38 cellular contexts compared by ENCODE assay signal in the genomic region with DNA sequence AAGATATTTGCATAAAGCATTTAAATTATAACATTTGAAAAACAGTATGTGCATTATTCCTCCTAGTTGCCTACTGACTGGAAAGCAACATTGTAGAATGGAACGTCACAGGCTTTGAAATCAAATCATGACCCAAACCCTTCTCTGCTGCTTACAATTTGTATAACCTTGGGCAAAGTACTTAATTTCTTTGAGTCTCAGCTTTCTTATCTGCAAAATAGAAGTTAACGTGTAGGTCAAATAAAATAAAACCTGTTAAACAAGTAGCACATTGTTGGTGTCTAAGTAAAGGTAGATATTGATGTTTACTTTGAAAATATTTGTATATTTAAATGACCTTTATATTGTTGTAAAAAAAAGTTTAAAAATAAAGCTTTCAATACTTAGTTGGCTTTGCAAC. TPM values are rescaled to one million over a fixed set of nuclear protein-coding genes. Genes with fewer than 3 reads are reported as not detected.
"Had no signal": no experiment of that assay in that cellular context is flagged by ENCODE, and none has a peak within 500 bp of the region (broad histone marks: within the 10 kb centered on the region; RNA-seq: fewer than 3 reads in every experiment).

No MANE protein-coding gene starts in this region.

- H3K9me3 Mint-ChIP-seq: activated CD4-positive, alpha-beta T cell treated with anti-CD3 and anti-CD28 coated beads, Interleukin-2, amount 10 ng/mL, durations not matched to agents 24 days and 14 days had no signal

- DNase-seq: activated B cell treated with CpG ODN at 0.5 μM for 24 hours; activated CD4-positive, alpha-beta memory T cell treated with anti-CD3 and anti-CD28 coated beads for 36 hours; activated CD4-positive, alpha-beta T cell treated with anti-CD3 and anti-CD28 coated beads for 4 hours; activated CD4-positive, alpha-beta T cell treated with anti-CD3 and anti-CD28 coated beads, Interleukin-2, amount 10 ng/mL, durations not matched to agents 24 days and 14 days; activated CD4-positive, alpha-beta T cell treated with anti-CD3 and anti-CD28 coated beads, Interleukin-2, amount 50 U/mL, for 1 hour; activated CD4-positive, alpha-beta T cell treated with anti-CD3 and anti-CD28 coated beads, Interleukin-2, amount 50 U/mL, for 4 hours; activated CD4-positive, CD25-positive, alpha-beta regulatory T cell treated with anti-CD3 and anti-CD28 coated beads, Interleukin-2, amount 50 U/mL, for 72 hours; activated CD8-positive, alpha-beta memory T cell treated with anti-CD3 and anti-CD28 coated beads, Interleukin-2, amount 50 U/mL, for 4 hours; activated CD8-positive, alpha-beta T cell treated with anti-CD3 and anti-CD28 coated beads for 36 hours; activated effector memory CD4-positive, alpha-beta T cell treated with anti-CD3 and anti-CD28 coated beads, Interleukin-2, amount 50 U/mL, for 16 hours; activated gamma-delta T cell treated with Interleukin-2 at 50 U/mL for 16 hours; activated naive CD4-positive, alpha-beta T cell; activated naive CD4-positive, alpha-beta T cell treated with anti-CD3 and anti-CD28 coated beads for 36 hours; activated naive CD4-positive, alpha-beta T cell treated with anti-CD3 and anti-CD28 coated beads, Interleukin-2, amount 50 U/mL, for 16 hours; activated naive CD8-positive, alpha-beta T cell treated with anti-CD3 and anti-CD28 coated beads for 36 hours; activated T-cell treated with anti-CD3 and anti-CD28 coated beads for 4 hours; activated T-cell treated with anti-CD3 and anti-CD28 coated beads, Interleukin-2, amount 50 U/mL, for 1 hour; activated T-cell treated with anti-CD3 and anti-CD28 coated beads, Interleukin-2, amount 50 U/mL, for 4 hours; activated T-cell treated with anti-CD3 and anti-CD28 coated beads, Interleukin-2, amount 50 U/mL, for 72 hours; adrenal gland; amniotic stem cell; aorta; body of pancreas; brain microvascular endothelial cell; central memory CD4-positive, alpha-beta T cell; T-cell; T-helper 17 cell had no signal

- H3K9me3 ChIP-seq: adrenal gland, body of pancreas, breast epithelium had no signal

- H3K27me3 Mint-ChIP-seq: activated B cell treated with CpG ODN at 0.5 μM for 24 hours; activated CD4-positive, alpha-beta memory T cell treated with anti-CD3 and anti-CD28 coated beads for 36 hours; activated CD4-positive, alpha-beta T cell treated with anti-CD3 and anti-CD28 coated beads, Interleukin-2, amount 10 ng/mL, durations not matched to agents 24 days and 14 days; activated CD8-positive, alpha-beta T cell treated with anti-CD3 and anti-CD28 coated beads for 36 hours; activated naive CD8-positive, alpha-beta T cell treated with anti-CD3 and anti-CD28 coated beads for 36 hours; activated T-helper 17 cell treated with anti-CD3 and anti-CD28 coated beads, Interleukin-2, amount 50 U/mL, for 72 hours; T-cell; T-helper 17 cell had no signal

- H3K27ac ChIP-seq: adrenal gland, body of pancreas, brain microvascular endothelial cell, breast epithelium, VCaP had no signal

- H3K27ac Mint-ChIP-seq: activated B cell treated with CpG ODN at 0.5 μM for 24 hours; activated CD4-positive, alpha-beta memory T cell treated with anti-CD3 and anti-CD28 coated beads for 36 hours; activated CD4-positive, alpha-beta T cell treated with anti-CD3 and anti-CD28 coated beads, Interleukin-2, amount 10 ng/mL, durations not matched to agents 24 days and 14 days; activated CD8-positive, alpha-beta T cell treated with anti-CD3 and anti-CD28 coated beads for 36 hours; activated naive CD4-positive, alpha-beta T cell treated with anti-CD3 and anti-CD28 coated beads for 36 hours; activated naive CD4-positive, alpha-beta T cell treated with anti-CD3 and anti-CD28 coated beads, Interleukin-2, amount 50 U/mL, for 72 hours; activated naive CD8-positive, alpha-beta T cell treated with anti-CD3 and anti-CD28 coated beads for 36 hours; activated T-cell treated with anti-CD3 and anti-CD28 coated beads, Interleukin-2, amount 50 U/mL, for 72 hours; activated T-helper 1 cell treated with anti-CD3 and anti-CD28 coated beads, Interleukin-12 subunit alpha, Interleukin-12 subunit beta, Interleukin-2, Interleukin-4 antibody, amounts not matched to agents 30 ng/mL and 10 ng/mL and 1 ng/mL, durations not matched to agents 14 hours and 24 hours and 36 hours; activated T-helper 17 cell treated with anti-CD3 and anti-CD28 coated beads, Interleukin-2, amount 50 U/mL, for 72 hours; T-cell; T-helper 17 cell had no signal

- H3K4me1 Mint-ChIP-seq: activated B cell treated with CpG ODN at 0.5 μM for 24 hours; activated CD4-positive, alpha-beta T cell treated with anti-CD3 and anti-CD28 coated beads, Interleukin-2, amount 10 ng/mL, durations not matched to agents 24 days and 14 days; activated naive CD8-positive, alpha-beta T cell treated with anti-CD3 and anti-CD28 coated beads for 36 hours; activated T-helper 17 cell treated with anti-CD3 and anti-CD28 coated beads, Interleukin-2, amount 50 U/mL, for 72 hours; T-cell; T-helper 17 cell had no signal

- H3K36me3 Mint-ChIP-seq: activated CD4-positive, alpha-beta memory T cell treated with anti-CD3 and anti-CD28 coated beads for 36 hours; activated naive CD4-positive, alpha-beta T cell treated with anti-CD3 and anti-CD28 coated beads, Interleukin-2, amount 50 U/mL, for 72 hours; activated naive CD8-positive, alpha-beta T cell treated with anti-CD3 and anti-CD28 coated beads for 36 hours; T-cell had no signal

- H3K4me1 ChIP-seq: adrenal gland, breast epithelium had no signal

- H3K27me3 ChIP-seq: adrenal gland, body of pancreas, brain microvascular endothelial cell, breast epithelium had no signal

- H3K36me3 ChIP-seq: adrenal gland, brain microvascular endothelial cell, breast epithelium had no signal

- H3K4me3 Mint-ChIP-seq: activated B cell treated with CpG ODN at 0.5 μM for 24 hours; activated CD4-positive, alpha-beta memory T cell treated with anti-CD3 and anti-CD28 coated beads for 36 hours; activated CD4-positive, alpha-beta T cell treated with anti-CD3 and anti-CD28 coated beads, Interleukin-2, amount 10 ng/mL, durations not matched to agents 24 days and 14 days; activated CD8-positive, alpha-beta T cell treated with anti-CD3 and anti-CD28 coated beads for 36 hours; activated naive CD4-positive, alpha-beta T cell treated with anti-CD3 and anti-CD28 coated beads for 36 hours; activated naive CD8-positive, alpha-beta T cell treated with anti-CD3 and anti-CD28 coated beads for 36 hours; activated T-cell treated with anti-CD3 and anti-CD28 coated beads, Interleukin-2, amount 50 U/mL, for 4 hours; activated T-cell treated with anti-CD3 and anti-CD28 coated beads, Interleukin-2, amount 50 U/mL, for 72 hours; activated T-helper 1 cell treated with anti-CD3 and anti-CD28 coated beads, Interleukin-12 subunit alpha, Interleukin-12 subunit beta, Interleukin-2, Interleukin-4 antibody, amounts not matched to agents 30 ng/mL and 10 ng/mL and 1 ng/mL, durations not matched to agents 14 hours and 24 hours and 36 hours; activated T-helper 17 cell treated with anti-CD3 and anti-CD28 coated beads, Interleukin-2, amount 50 U/mL, for 72 hours; T-cell; T-helper 17 cell had no signal

- H3K4me3 ChIP-seq: adrenal gland, body of pancreas, breast epithelium had no signal

- ATAC-seq: activated CD8-positive, alpha-beta T cell treated with anti-CD3 and anti-CD28 coated beads for 36 hours; activated naive CD4-positive, alpha-beta T cell treated with anti-CD3 and anti-CD28 coated beads, Interleukin-2, amount 50 U/mL, for 72 hours; activated T-cell treated with anti-CD3 and anti-CD28 coated beads, Interleukin-2, amount 50 U/mL, for 4 hours; activated T-cell treated with anti-CD3 and anti-CD28 coated beads, Interleukin-2, amount 50 U/mL, for 72 hours; activated T-helper 17 cell treated with anti-CD3 and anti-CD28 coated beads, Interleukin-2, amount 50 U/mL, for 72 hours; body of pancreas; T-cell; T-helper 17 cell had no signal

- FAIRE-seq: astrocyte, TTC549 had no signal

RNA-seq across cellular contexts. Expression of a gene that starts 9.3 kb away (rescaled TPM):
- total RNA-seq: activated B cell treated with CpG ODN at 0.5 μM for 24 hours; activated CD4-positive, alpha-beta memory T cell treated with anti-CD3 and anti-CD28 coated beads for 36 hours; activated CD4-positive, alpha-beta T cell treated with anti-CD3 and anti-CD28 coated beads, Interleukin-2, amount 10 ng/mL, durations not matched to agents 24 days and 14 days; activated CD8-positive, alpha-beta memory T cell treated with anti-CD3 and anti-CD28 coated beads for 36 hours; activated CD8-positive, alpha-beta T cell treated with anti-CD3 and anti-CD28 coated beads for 36 hours; activated naive CD4-positive, alpha-beta T cell treated with anti-CD3 and anti-CD28 coated beads for 36 hours; activated naive CD4-positive, alpha-beta T cell treated with anti-CD3 and anti-CD28 coated beads, Interleukin-2, amount 50 U/mL, for 72 hours; activated naive CD8-positive, alpha-beta T cell treated with anti-CD3 and anti-CD28 coated beads for 36 hours; activated T-cell treated with anti-CD3 and anti-CD28 coated beads, Interleukin-2, amount 50 U/mL, for 4 hours; activated T-cell treated with anti-CD3 and anti-CD28 coated beads, Interleukin-2, amount 50 U/mL, for 72 hours; activated T-helper 1 cell treated with anti-CD3 and anti-CD28 coated beads, Interleukin-12 subunit alpha, Interleukin-12 subunit beta, Interleukin-2, Interleukin-4 antibody, amounts not matched to agents 30 ng/mL and 10 ng/mL and 1 ng/mL, durations not matched to agents 14 hours and 24 hours and 36 hours; activated T-helper 17 cell treated with anti-CD3 and anti-CD28 coated beads, Interleukin-2, amount 50 U/mL, for 72 hours; aorta; astrocyte; breast epithelium; cardiac septum; T-cell; T-helper 1 cell treated with Interleukin-12 subunit alpha and Interleukin-12 subunit beta and Interleukin-4 antibody, amounts not matched to agents 30 ng/mL and 1 ng/mL, for 36 hours; T-helper 17 cell; T-helper 2 cell treated with Interferon-gamma antibody and Interleukin-4, amounts not matched to agents 100 ng/mL and 5 ng/mL, for 36 hours had no signal
- polyA plus RNA-seq: aorta had no signal

RNA-seq across cellular contexts. Expression of a gene that starts 9.9 kb away (rescaled TPM):
- total RNA-seq: activated B cell treated with CpG ODN at 0.5 μM for 24 hours; activated CD4-positive, alpha-beta memory T cell treated with anti-CD3 and anti-CD28 coated beads for 36 hours; activated CD4-positive, alpha-beta T cell treated with anti-CD3 and anti-CD28 coated beads, Interleukin-2, amount 10 ng/mL, durations not matched to agents 24 days and 14 days; activated CD8-positive, alpha-beta memory T cell treated with anti-CD3 and anti-CD28 coated beads for 36 hours; activated CD8-positive, alpha-beta T cell treated with anti-CD3 and anti-CD28 coated beads for 36 hours; activated naive CD4-positive, alpha-beta T cell treated with anti-CD3 and anti-CD28 coated beads for 36 hours; activated naive CD4-positive, alpha-beta T cell treated with anti-CD3 and anti-CD28 coated beads, Interleukin-2, amount 50 U/mL, for 72 hours; activated naive CD8-positive, alpha-beta T cell treated with anti-CD3 and anti-CD28 coated beads for 36 hours; activated T-cell treated with anti-CD3 and anti-CD28 coated beads, Interleukin-2, amount 50 U/mL, for 4 hours; activated T-cell treated with anti-CD3 and anti-CD28 coated beads, Interleukin-2, amount 50 U/mL, for 72 hours; activated T-helper 1 cell treated with anti-CD3 and anti-CD28 coated beads, Interleukin-12 subunit alpha, Interleukin-12 subunit beta, Interleukin-2, Interleukin-4 antibody, amounts not matched to agents 30 ng/mL and 10 ng/mL and 1 ng/mL, durations not matched to agents 14 hours and 24 hours and 36 hours; activated T-helper 17 cell treated with anti-CD3 and anti-CD28 coated beads, Interleukin-2, amount 50 U/mL, for 72 hours; adrenal gland; aorta; astrocyte; body of pancreas; breast epithelium; cardiac septum; T-cell; T-helper 1 cell treated with Interleukin-12 subunit alpha and Interleukin-12 subunit beta and Interleukin-4 antibody, amounts not matched to agents 30 ng/mL and 1 ng/mL, for 36 hours; T-helper 17 cell; T-helper 2 cell treated with Interferon-gamma antibody and Interleukin-4, amounts not matched to agents 100 ng/mL and 5 ng/mL, for 36 hours had no signal
- polyA plus RNA-seq: aorta had no signal
